In genomic region chr16:50209548-50210265, GRCh38 we compare ENCODE assay signal across 8 cellular contexts. TPM values are rescaled to one million over a fixed set of nuclear protein-coding genes. Genes with fewer than 3 reads are reported as not detected.
DNase-seq lines count a peak whose midpoint lies in the region; ATAC-seq and TF ChIP-seq lines count a peak whose summit lies in the region.

No MANE protein-coding gene starts in this region.

- H3K27me3 ChIP-seq in esophagus muscularis mucosa (no peaks in the 10 kb centered on the region), rectal smooth muscle tissue (ENCODE audit: control insufficient read depth, insufficient read depth, low read length) (no peaks in the 10 kb centered on the region)

- TF ChIP-seq CTCF in esophagus muscularis mucosa (IDR thresholded peaks at IDR 0.05) = no peak

- no peaks in the 10 kb centered on the region for H3K9me3 ChIP-seq in esophagus muscularis mucosa

- intact Hi-C loops in esophagus muscularis mucosa (cut with DNase I) (loop anchor here (2.0 to 10.0 kb wide), 3 partner anchors 143 to 185 kb away; partner anchors contain the start of gene CNEP1R1), posterior vena cava (cut with DNase I) (loop anchor here (5.0 to 10.0 kb wide), 3 partner anchors 57 to 185 kb away; partner anchors contain the start of genes CNEP1R1 (in 2 of the 2) and TENT4B (in 1 of the 2))

- TF ChIP-seq POLR2A in esophagus muscularis mucosa (IDR thresholded peaks at IDR 0.05; ENCODE audit: low read depth) (no peak), GM18505 (IDR thresholded peaks at IDR 0.05; ENCODE audit: borderline replicate concordance, extremely low read depth, insufficient read depth, insufficient read length) (no peak)

- no peak overlapping the region for H3K4me3 ChIP-seq in esophagus muscularis mucosa
- peak overlapping the region; percentile 31 for H3K4me3 ChIP-seq in rectal smooth muscle tissue (ENCODE audit: low read length)

- DNase-seq in NOMO-1 treated with dmso at 0.1 percent for 144 hours (lab: John Stamatoyannopoulos, UW; ENCODE audit: unreplicated experiment) (peak; percentile 51), esophagus muscularis mucosa (ENCODE audit: extremely low spot score) (no peak), T1000 (lab: John Stamatoyannopoulos, UW) (no peak), posterior vena cava (ENCODE audit: low spot score) (no peak), dermis blood vessel endothelial cell (no peak)

- H3K4me1 ChIP-seq in esophagus muscularis mucosa (peaks cover 40 to 66% (median 59%) of the 10 kb centered on the region in 4 donors), rectal smooth muscle tissue (ENCODE audit: control insufficient read depth, insufficient read depth, low read length) (peaks cover 38% of the 10 kb centered on the region)

- H3K36me3 ChIP-seq in esophagus muscularis mucosa = peaks cover 0 to 27% (median 12%) of the 10 kb centered on the region in 4 donors
- peaks cover under 1% of the 10 kb centered on the region for H3K36me3 ChIP-seq in rectal smooth muscle tissue (ENCODE audit: control insufficient read depth, insufficient read depth, low read length)

- ATAC-seq in GM19395 (IDR thresholded peaks at IDR 0.05; ENCODE audit: unreplicated experiment) (peak; percentile 40), GM18505 (IDR thresholded peaks at IDR 0.05; ENCODE audit: unreplicated experiment) (no peak)

- TF ChIP-seq EP300 in esophagus muscularis mucosa (IDR thresholded peaks at IDR 0.05) = no peak

- H3K27ac ChIP-seq in esophagus muscularis mucosa (replicated peaks in 1 of 4) (peak overlapping the region; percentile 17 to 26 (median 22)), rectal smooth muscle tissue (ENCODE audit: low read depth, low read length) (peak overlapping the region; percentile 59)

- H3K9ac ChIP-seq in rectal smooth muscle tissue (ENCODE audit: low read length) = peak overlapping the region; percentile 39

- WGBS in esophagus muscularis mucosa = 68% methylated on average over 6 of the region's 7 CpGs

RNA-seq across cellular contexts. Expression of gene TENT4B, which starts 56.6 kb away (rescaled TPM):
- total RNA-seq in esophagus muscularis mucosa = 10 to 100 TPM in 3 of 4 donors, 1 to 10 TPM in 1; 9.9 to 18.3 (median 16.7) TPM
- 10 to 100 TPM; 13.4 to 15.0 TPM for total RNA-seq in posterior vena cava
- total RNA-seq in dermis blood vessel endothelial cell = 11.9 and 13.1 TPM in 2 replicates

RNA-seq across cellular contexts. Expression of gene ADCY7, which starts 56.6 kb away (rescaled TPM):
- 10 to 100 TPM; 12.3 to 17.4 (median 15.6) TPM for total RNA-seq in esophagus muscularis mucosa
- total RNA-seq in posterior vena cava = 10 to 100 TPM; 31.3 to 50.2 TPM
- 4.4 and 5.1 TPM in 2 replicates for total RNA-seq in dermis blood vessel endothelial cell
